Comparison of ENCODE assay signal across 8 cellular contexts in genomic region chr2:159939946-159940345, GRCh38. TPM values are rescaled to one million over a fixed set of nuclear protein-coding genes. Genes with fewer than 3 reads are reported as not detected.
A peak's percentile ranks its signal among the peaks of the same experiment; 100 is the strongest.
DNase-seq lines count a peak whose midpoint lies in the region; ATAC-seq and TF ChIP-seq lines count a peak whose summit lies in the region.

No MANE protein-coding gene starts in this region.

- TF ChIP-seq CTCF in left ventricle myocardium inferior (IDR thresholded peaks at IDR 0.05; ENCODE audit: borderline replicate concordance): peak; percentile 46
- peak; percentile 38 for TF ChIP-seq CTCF in cardiac fibroblast (IDR thresholded peaks at IDR 0.05; ENCODE audit: low read depth, low read length)

- no peaks in the 10 kb centered on the region for H3K27me3 Mint-ChIP-seq in stimulated activated memory B cell treated with anti-CD40 and anti-IgM and Interleukin-4, amounts not matched to agents 10 μg/mL and 1 μg/mL and 100 μg/mL, for 72 hours
- H3K27me3 Mint-ChIP-seq in activated naive CD4-positive, alpha-beta T cell treated with anti-CD3 and anti-CD28 coated beads for 36 hours (ENCODE audit: low read depth): peaks cover 5% of the 10 kb centered on the region

- DNase-seq in left ventricle myocardium inferior: no peak
- DNase-seq in cardiac septum (ENCODE audit: low spot score): no peak
- DNase-seq in MV-4-11 (lab: John Stamatoyannopoulos, UW): peak; percentile 62
- DNase-seq in cardiac fibroblast (ENCODE audit: low read depth in 2 of 2): peak; percentile 42 to 58
- no peak for DNase-seq in anterior cingulate cortex (lab: John Stamatoyannopoulos, UW)
- DNase-seq in activated naive CD4-positive, alpha-beta T cell treated with anti-CD3 and anti-CD28 coated beads for 36 hours: no peak

- no peak overlapping the region for H3K4me3 ChIP-seq in left ventricle myocardium inferior
- H3K4me3 ChIP-seq in cardiac fibroblast (replicated peaks in 1 of 2; ENCODE audit: low read depth in 2 of 2, low read length in 2 of 2): no peak overlapping the region

- H3K36me3 Mint-ChIP-seq in stimulated activated memory B cell treated with anti-CD40 and anti-IgM and Interleukin-4, amounts not matched to agents 10 μg/mL and 1 μg/mL and 100 μg/mL, for 72 hours: no peaks in the 10 kb centered on the region
- no peaks in the 10 kb centered on the region for H3K36me3 Mint-ChIP-seq in activated naive CD4-positive, alpha-beta T cell treated with anti-CD3 and anti-CD28 coated beads for 36 hours (ENCODE audit: low read depth)

- intact Hi-C loops in left ventricle myocardium inferior (cut with micrococcal nuclease): no loop called here
- intact Hi-C loops in cardiac septum (cut with DNase I): no loop called here
- intact Hi-C loops in activated naive CD4-positive, alpha-beta T cell treated with anti-CD3 and anti-CD28 coated beads for 36 hours (cut with micrococcal nuclease): loop anchor here (5.0 kb wide), 2 partner anchors 183 to 383 kb away; no protein-coding TSS in a partner anchor

- no peaks in the 10 kb centered on the region for H3K36me3 ChIP-seq in left ventricle myocardium inferior

- H3K9me3 Mint-ChIP-seq in stimulated activated memory B cell treated with anti-CD40 and anti-IgM and Interleukin-4, amounts not matched to agents 10 μg/mL and 1 μg/mL and 100 μg/mL, for 72 hours: peaks cover 3% of the 10 kb centered on the region
- no peaks in the 10 kb centered on the region for H3K9me3 Mint-ChIP-seq in activated naive CD4-positive, alpha-beta T cell treated with anti-CD3 and anti-CD28 coated beads for 36 hours

- H3K4me1 Mint-ChIP-seq in stimulated activated memory B cell treated with anti-CD40 and anti-IgM and Interleukin-4, amounts not matched to agents 10 μg/mL and 1 μg/mL and 100 μg/mL, for 72 hours: peaks cover 11% of the 10 kb centered on the region
- peaks cover 6% of the 10 kb centered on the region for H3K4me1 Mint-ChIP-seq in activated naive CD4-positive, alpha-beta T cell treated with anti-CD3 and anti-CD28 coated beads for 36 hours (ENCODE audit: low read depth)

- peaks cover 23% of the 10 kb centered on the region for H3K4me1 ChIP-seq in left ventricle myocardium inferior

- no peak overlapping the region for H3K4me3 Mint-ChIP-seq in stimulated activated memory B cell treated with anti-CD40 and anti-IgM and Interleukin-4, amounts not matched to agents 10 μg/mL and 1 μg/mL and 100 μg/mL, for 72 hours
- no peak overlapping the region for H3K4me3 Mint-ChIP-seq in activated naive CD4-positive, alpha-beta T cell treated with anti-CD3 and anti-CD28 coated beads for 36 hours

- H3K27me3 ChIP-seq in left ventricle myocardium inferior (ENCODE audit: low read depth): no peaks in the 10 kb centered on the region

- peak; percentile 76 for ATAC-seq in HG02571 (IDR thresholded peaks at IDR 0.05; ENCODE audit: unreplicated experiment)
- ATAC-seq in stimulated activated memory B cell treated with anti-CD40 and anti-IgM and Interleukin-4, amounts not matched to agents 10 μg/mL and 1 μg/mL and 100 μg/mL, for 72 hours: peak; percentile 64

- H3K27ac Mint-ChIP-seq in stimulated activated memory B cell treated with anti-CD40 and anti-IgM and Interleukin-4, amounts not matched to agents 10 μg/mL and 1 μg/mL and 100 μg/mL, for 72 hours: no peak overlapping the region
- no peak overlapping the region for H3K27ac Mint-ChIP-seq in activated naive CD4-positive, alpha-beta T cell treated with anti-CD3 and anti-CD28 coated beads for 36 hours

- CTCF ChIA-PET in activated naive CD4-positive, alpha-beta T cell treated with anti-CD3 and anti-CD28 coated beads for 36 hours (lab: Charles Lee): interaction anchor here (0.8 to 1.5 kb wide), 6 partner anchors 28 to 183 kb away, joined by 3 to 6 read pairs (median 3); no protein-coding TSS in a partner anchor

- H3K27ac ChIP-seq in left ventricle myocardium inferior (replicated peaks): no peak overlapping the region

- no peaks in the 10 kb centered on the region for H3K9me3 ChIP-seq in left ventricle myocardium inferior (replicated peaks)

RNA-seq across cellular contexts. Expression of gene LY75, which starts 35.4 kb away (rescaled TPM):
- total RNA-seq in left ventricle myocardium inferior (0.63 TPM), cardiac septum (0.81 TPM)
- 10 to 100 TPM; 52.9 to 55.4 TPM for total RNA-seq in activated naive CD4-positive, alpha-beta T cell treated with anti-CD3 and anti-CD28 coated beads for 36 hours

Comparison
In these comparisons a context has a peak if more than half of its experiments do, and no peak if none do; other contexts are left out.
1. DNase-seq: peak in MV-4-11 (single experiment) and cardiac fibroblast (2 of 2); none in left ventricle myocardium inferior (single experiment), cardiac septum (single experiment), anterior cingulate cortex (0 of 58) and activated naive CD4-positive, alpha-beta T cell treated with anti-CD3 and anti-CD28 coated beads for 36 hours (single experiment).
2. RNA of gene LY75, which starts 35.4 kb away (total RNA-seq): 52.9 to 55.4 TPM in activated naive CD4-positive, alpha-beta T cell treated with anti-CD3 and anti-CD28 coated beads for 36 hours; 0.81 TPM in cardiac septum (single experiment) and 0.63 TPM in left ventricle myocardium inferior (single experiment); every median in the first group is over 10 times any median in the second.